23 cellular contexts compared by ENCODE assay signal in the genomic region with DNA sequence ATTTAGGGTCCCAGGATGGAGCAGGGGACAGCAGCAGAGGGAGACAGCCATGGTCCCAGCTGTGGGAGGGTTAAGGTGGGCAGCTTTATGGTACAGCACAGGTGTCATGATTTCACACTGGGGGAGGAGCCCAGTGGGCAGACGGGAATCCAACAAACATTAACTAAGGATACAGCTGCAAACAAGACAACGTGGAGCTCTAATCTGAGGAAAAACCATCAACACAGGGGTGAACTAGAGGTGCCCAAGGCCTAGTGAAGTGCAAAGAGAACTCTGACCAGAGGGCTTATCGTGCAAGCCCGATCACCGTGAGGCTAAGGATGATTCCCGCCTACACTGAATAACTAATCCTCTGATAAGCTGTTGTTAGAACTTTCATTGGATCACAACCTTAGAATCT. TPM values are rescaled to one million over a fixed set of nuclear protein-coding genes. Genes with fewer than 3 reads are reported as not detected.
DNase-seq lines count a peak whose midpoint lies in the region; ATAC-seq lines count a peak whose summit lies in the region.
"Had no signal": no experiment of that assay in that cellular context is flagged by ENCODE, and none has a peak within 500 bp of the region (broad histone marks: within the 10 kb centered on the region; RNA-seq: fewer than 3 reads in every experiment).

No MANE protein-coding gene starts in this region.

- H3K36me3 Mint-ChIP-seq in stimulated activated naive CD8-positive, alpha-beta T cell treated with anti-CD3 and anti-CD28 coated beads, Interleukin-15, Interleukin-2, amounts not matched to agents 100 ng/mL and 50 ng/mL, for 24 hours (ENCODE audit: low read depth) = peaks cover 85% of the 10 kb centered on the region
- H3K36me3 Mint-ChIP-seq in activated T-helper 1 cell treated with anti-CD3 and anti-CD28 coated beads, Interleukin-12 subunit alpha, Interleukin-12 subunit beta, Interleukin-2, Interleukin-4 antibody, amounts not matched to agents 30 ng/mL and 10 ng/mL and 1 ng/mL, durations not matched to agents 14 hours and 24 hours and 36 hours (ENCODE audit: low read depth) = peaks cover 46% of the 10 kb centered on the region

- no peak overlapping the region for H2BK12ac ChIP-seq in mesenchymal stem cell (ENCODE audit: low read length in 2 of 2)

- H3K14ac ChIP-seq in mesenchymal stem cell (ENCODE audit: low read length in 2 of 2) = no peak overlapping the region

- no peak overlapping the region for H3K4me3 Mint-ChIP-seq in stimulated activated naive CD8-positive, alpha-beta T cell treated with anti-CD3 and anti-CD28 coated beads, Interleukin-15, Interleukin-2, amounts not matched to agents 100 ng/mL and 50 ng/mL, for 24 hours
- H3K4me3 Mint-ChIP-seq in stimulated activated naive CD8-positive, alpha-beta T cell treated with anti-CD3 and anti-CD28 coated beads, Interleukin-15, amount 100 ng/mL, for 72 hours = no peak overlapping the region
- no peak overlapping the region for H3K4me3 Mint-ChIP-seq in activated T-helper 1 cell treated with anti-CD3 and anti-CD28 coated beads, Interleukin-12 subunit alpha, Interleukin-12 subunit beta, Interleukin-2, Interleukin-4 antibody, amounts not matched to agents 30 ng/mL and 10 ng/mL and 1 ng/mL, durations not matched to agents 14 hours and 24 hours and 36 hours
- H3K4me3 Mint-ChIP-seq: activated T-cell treated with anti-CD3 and anti-CD28 coated beads, Interleukin-2, amount 50 U/mL, for 4 hours; CD4-positive, alpha-beta T cell; dendritic cell treated with granulocyte-macrophage colony-stimulating factor and Interleukin-4, amounts not matched to agents 40 ng/mL and 50 ng/mL, for 4 days had no signal

- H3K4me3 ChIP-seq in mesenchymal stem cell (ENCODE audit: insufficient read depth in 1 of 2, low read depth in 1 of 2, low read length in 2 of 2) = no peak overlapping the region
- H3K4me3 ChIP-seq: adrenal gland, cardiac muscle cell, heart left ventricle, suprapubic skin had no signal

- DNase-seq in stimulated activated naive CD8-positive, alpha-beta T cell treated with anti-CD3 and anti-CD28 coated beads, Interleukin-15, amount 100 ng/mL, for 72 hours = no peak
- no peak for DNase-seq in activated T-helper 1 cell treated with anti-CD3 and anti-CD28 coated beads, Interleukin-12 subunit alpha, Interleukin-12 subunit beta, Interleukin-2, Interleukin-4 antibody, amounts not matched to agents 30 ng/mL and 10 ng/mL and 1 ng/mL, durations not matched to agents 14 hours and 24 hours and 36 hours (ENCODE audit: low spot score)
- DNase-seq in mesenchymal stem cell = no peak
- DNase-seq in NCI-H1092 (lab: John Stamatoyannopoulos, UW) = no peak
- no peak for DNase-seq in stimulated activated CD4-positive, alpha-beta T cell treated with anti-CD3 and anti-CD28 coated beads, Interleukin-12 subunit alpha, Interleukin-12 subunit beta, amount 100 ng/mL, for 4 hours
- DNase-seq: activated CD4-positive, alpha-beta T cell treated with anti-CD3 and anti-CD28 coated beads, Interleukin-2, amount 50 U/mL, for 4 hours; activated T-cell treated with anti-CD3 and anti-CD28 coated beads, Interleukin-2, amount 50 U/mL, for 4 hours; adrenal gland; CD4-positive, alpha-beta T cell; DND-41; Karpas-422; left ventricle myocardium superior; NCI-H187 treated with DMSO at 0.1 percent for 48 hours; NCI-H226; NCI-H774; SHP77 treated with DMSO at 0.1 percent for 48 hours had no signal

- H3K4me1 Mint-ChIP-seq in stimulated activated naive CD8-positive, alpha-beta T cell treated with anti-CD3 and anti-CD28 coated beads, Interleukin-15, Interleukin-2, amounts not matched to agents 100 ng/mL and 50 ng/mL, for 24 hours (ENCODE audit: low read depth) = peaks cover 36% of the 10 kb centered on the region
- H3K4me1 Mint-ChIP-seq in stimulated activated naive CD8-positive, alpha-beta T cell treated with anti-CD3 and anti-CD28 coated beads, Interleukin-15, amount 100 ng/mL, for 72 hours = peaks cover 59% of the 10 kb centered on the region
- peaks cover 19% of the 10 kb centered on the region for H3K4me1 Mint-ChIP-seq in activated T-helper 1 cell treated with anti-CD3 and anti-CD28 coated beads, Interleukin-12 subunit alpha, Interleukin-12 subunit beta, Interleukin-2, Interleukin-4 antibody, amounts not matched to agents 30 ng/mL and 10 ng/mL and 1 ng/mL, durations not matched to agents 14 hours and 24 hours and 36 hours (ENCODE audit: low read depth)

- no peak overlapping the region for H3K9ac ChIP-seq in mesenchymal stem cell (ENCODE audit: low read length)

- H3K27ac Mint-ChIP-seq in stimulated activated naive CD8-positive, alpha-beta T cell treated with anti-CD3 and anti-CD28 coated beads, Interleukin-15, Interleukin-2, amounts not matched to agents 100 ng/mL and 50 ng/mL, for 24 hours = peak overlapping the region; percentile 28
- H3K27ac Mint-ChIP-seq in stimulated activated naive CD8-positive, alpha-beta T cell treated with anti-CD3 and anti-CD28 coated beads, Interleukin-15, amount 100 ng/mL, for 72 hours = peak overlapping the region in 1 of 2 donors; percentile 54
- peak overlapping the region; percentile 12 for H3K27ac Mint-ChIP-seq in activated T-helper 1 cell treated with anti-CD3 and anti-CD28 coated beads, Interleukin-12 subunit alpha, Interleukin-12 subunit beta, Interleukin-2, Interleukin-4 antibody, amounts not matched to agents 30 ng/mL and 10 ng/mL and 1 ng/mL, durations not matched to agents 14 hours and 24 hours and 36 hours
- H3K27ac Mint-ChIP-seq: CD4-positive, alpha-beta T cell; dendritic cell treated with granulocyte-macrophage colony-stimulating factor and Interleukin-4, amounts not matched to agents 40 ng/mL and 50 ng/mL, for 4 days had no signal

- 93% methylated on average over 6 of the region's 6 CpGs for WGBS in mesenchymal stem cell

- H3K4me2 ChIP-seq in mesenchymal stem cell (ENCODE audit: low read length, poor library complexity, severe bottlenecking) = no peak overlapping the region

- no peak overlapping the region for H4K91ac ChIP-seq in mesenchymal stem cell (ENCODE audit: low read length)

- no peak for ATAC-seq in stimulated activated naive CD8-positive, alpha-beta T cell treated with anti-CD3 and anti-CD28 coated beads, Interleukin-15, amount 100 ng/mL, for 72 hours
- no peak for ATAC-seq in GM18909 (IDR thresholded peaks at IDR 0.05; ENCODE audit: poor library complexity, unreplicated experiment)
- ATAC-seq: activated T-cell treated with anti-CD3 and anti-CD28 coated beads, Interleukin-2, amount 50 U/mL, for 4 hours; heart left ventricle; left ventricle myocardium superior had no signal

- no peak overlapping the region for H3K27ac ChIP-seq in mesenchymal stem cell (ENCODE audit: low read length, poor library complexity, severe bottlenecking)
- H3K27ac ChIP-seq: cardiac muscle cell, suprapubic skin had no signal

- no peak overlapping the region for H2AFZ ChIP-seq in mesenchymal stem cell (ENCODE audit: low read depth, low read length)

- no peak overlapping the region for H2AK5ac ChIP-seq in mesenchymal stem cell (ENCODE audit: low read length, severe bottlenecking)

- no peaks in the 10 kb centered on the region for H3K27me3 Mint-ChIP-seq in stimulated activated naive CD8-positive, alpha-beta T cell treated with anti-CD3 and anti-CD28 coated beads, Interleukin-15, Interleukin-2, amounts not matched to agents 100 ng/mL and 50 ng/mL, for 24 hours
- H3K27me3 Mint-ChIP-seq in stimulated activated naive CD8-positive, alpha-beta T cell treated with anti-CD3 and anti-CD28 coated beads, Interleukin-15, amount 100 ng/mL, for 72 hours = no peaks in the 10 kb centered on the region
- no peaks in the 10 kb centered on the region for H3K27me3 Mint-ChIP-seq in activated T-helper 1 cell treated with anti-CD3 and anti-CD28 coated beads, Interleukin-12 subunit alpha, Interleukin-12 subunit beta, Interleukin-2, Interleukin-4 antibody, amounts not matched to agents 30 ng/mL and 10 ng/mL and 1 ng/mL, durations not matched to agents 14 hours and 24 hours and 36 hours (ENCODE audit: insufficient read depth)
- H3K27me3 Mint-ChIP-seq: CD4-positive, alpha-beta T cell had no signal

- peak overlapping the region; percentile 24 for H2BK120ac ChIP-seq in mesenchymal stem cell (ENCODE audit: low read depth, low read length)

- no peak overlapping the region for H2BK5ac ChIP-seq in mesenchymal stem cell (ENCODE audit: low read depth, low read length, poor library complexity, severe bottlenecking)

- H4K8ac ChIP-seq in mesenchymal stem cell (ENCODE audit: low read length) = no peak overlapping the region

- no peak overlapping the region for H3K4ac ChIP-seq in mesenchymal stem cell (ENCODE audit: low read depth in 1 of 2, low read length in 2 of 2)

- H3K23ac ChIP-seq in mesenchymal stem cell (ENCODE audit: low read length in 2 of 2) = no peak overlapping the region

- H3K9me3 ChIP-seq in mesenchymal stem cell (ENCODE audit: control insufficient read depth, low read length) = no peaks in the 10 kb centered on the region
- H3K9me3 ChIP-seq: adrenal gland, heart left ventricle, neutrophil, suprapubic skin had no signal

- no peaks in the 10 kb centered on the region for H3K9me3 Mint-ChIP-seq in stimulated activated naive CD8-positive, alpha-beta T cell treated with anti-CD3 and anti-CD28 coated beads, Interleukin-15, Interleukin-2, amounts not matched to agents 100 ng/mL and 50 ng/mL, for 24 hours
- H3K9me3 Mint-ChIP-seq in stimulated activated naive CD8-positive, alpha-beta T cell treated with anti-CD3 and anti-CD28 coated beads, Interleukin-15, amount 100 ng/mL, for 72 hours = no peaks in the 10 kb centered on the region
- H3K9me3 Mint-ChIP-seq in activated T-helper 1 cell treated with anti-CD3 and anti-CD28 coated beads, Interleukin-12 subunit alpha, Interleukin-12 subunit beta, Interleukin-2, Interleukin-4 antibody, amounts not matched to agents 30 ng/mL and 10 ng/mL and 1 ng/mL, durations not matched to agents 14 hours and 24 hours and 36 hours = no peaks in the 10 kb centered on the region
- H3K9me3 Mint-ChIP-seq: activated T-cell treated with anti-CD3 and anti-CD28 coated beads, Interleukin-2, amount 50 U/mL, for 4 hours; CD4-positive, alpha-beta T cell; dendritic cell treated with granulocyte-macrophage colony-stimulating factor and Interleukin-4, amounts not matched to agents 40 ng/mL and 50 ng/mL, for 4 days had no signal

- intact Hi-C loops in activated T-helper 1 cell treated with anti-CD3 and anti-CD28 coated beads, Interleukin-12 subunit alpha, Interleukin-12 subunit beta, Interleukin-2, Interleukin-4 antibody, amounts not matched to agents 30 ng/mL and 10 ng/mL and 1 ng/mL, durations not matched to agents 14 hours and 24 hours and 36 hours (cut with micrococcal nuclease) = no loop called here

- H3K27me3 ChIP-seq in mesenchymal stem cell (ENCODE audit: control insufficient read depth in 1 of 2, insufficient read depth in 1 of 2, low read length in 2 of 2) = no peaks in the 10 kb centered on the region
- H3K27me3 ChIP-seq: adrenal gland, cardiac muscle cell, heart left ventricle, neutrophil, suprapubic skin had no signal

- H3K18ac ChIP-seq in mesenchymal stem cell (ENCODE audit: low read depth in 1 of 2, low read length in 2 of 2) = no peak overlapping the region

- H3K4me1 ChIP-seq in mesenchymal stem cell (ENCODE audit: control insufficient read depth, insufficient read depth, low read depth, low read length) = peaks cover 8% of the 10 kb centered on the region

- H3K36me3 ChIP-seq in mesenchymal stem cell (ENCODE audit: control insufficient read depth in 1 of 2, insufficient read depth in 2 of 2, low read depth in 1 of 2, low read length in 2 of 2) = peaks cover 53 to 82% of the 10 kb centered on the region in 2 experiments

- H3K79me1 ChIP-seq in mesenchymal stem cell (replicated peaks; ENCODE audit: low read length, poor library complexity, severe bottlenecking) = peaks cover 30% of the 10 kb centered on the region

- H2BK15ac ChIP-seq in mesenchymal stem cell (ENCODE audit: low read depth, poor library complexity, severe bottlenecking) = no peak overlapping the region

RNA-seq across cellular contexts. Expression of gene ECE1, which starts 18.7 kb away (rescaled TPM):
- 139 and 140 TPM in 2 replicates for total RNA-seq in activated T-helper 1 cell treated with anti-CD3 and anti-CD28 coated beads, Interleukin-12 subunit alpha, Interleukin-12 subunit beta, Interleukin-2, Interleukin-4 antibody, amounts not matched to agents 30 ng/mL and 10 ng/mL and 1 ng/mL, durations not matched to agents 14 hours and 24 hours and 36 hours
- polyA plus RNA-seq in mesenchymal stem cell (2013, experiment 1 of 2) = 229 TPM
- 222 TPM for polyA plus RNA-seq in mesenchymal stem cell (2013, experiment 2 of 2)
